14 cellular contexts compared by ENCODE assay signal in genomic region chr12:45893240-45893639, GRCh38.
A peak's percentile ranks its signal among the peaks of the same experiment; 100 is the strongest.
DNase-seq lines count a peak whose midpoint lies in the region; ATAC-seq, FAIRE-seq and TF ChIP-seq lines count a peak whose summit lies in the region.
"Had no signal": no experiment of that assay in that cellular context is flagged by ENCODE, and none has a peak within 500 bp of the region (broad histone marks: within the 10 kb centered on the region; RNA-seq: fewer than 3 reads in every experiment).

No MANE protein-coding gene starts in this region.

- H3K27me3 Mint-ChIP-seq in WTC11 (ENCODE audit: low read depth) (no peaks in the 10 kb centered on the region), immature natural killer cell (ENCODE audit: low read depth in 3 of 3) (peaks cover 0 to 5% (median 0%) of the 10 kb centered on the region in 3 donors)
- H3K27me3 Mint-ChIP-seq: central memory CD8-positive, alpha-beta T cell; naive thymus-derived CD4-positive, alpha-beta T cell had no signal

- peak; percentile 28 for TF ChIP-seq CTCF in AG04450 (IDR thresholded peaks at IDR 0.05; ENCODE audit: low read depth, low read length)
- no peak; the same call in 1 of the 2 replicates for TF ChIP-seq CTCF in WTC11 (IDR thresholded peaks at IDR 0.05)

- no peaks in the 10 kb centered on the region for H3K27me3 ChIP-seq in AG04450 (ENCODE audit: control insufficient read depth, insufficient read depth, low read length)

- H3K9me3 ChIP-seq in AG04450 (ENCODE audit: control insufficient read depth, insufficient read depth, low read length) = no peaks in the 10 kb centered on the region

- ATAC-seq in WTC11 = peak; percentile 97
- no peak for ATAC-seq in GM18517 (IDR thresholded peaks at IDR 0.05; ENCODE audit: unreplicated experiment)
- ATAC-seq: naive thymus-derived CD4-positive, alpha-beta T cell had no signal

- H3K9me3 Mint-ChIP-seq in WTC11 (peaks cover 4% of the 10 kb centered on the region), immature natural killer cell (no peaks in the 10 kb centered on the region)
- H3K9me3 Mint-ChIP-seq: central memory CD8-positive, alpha-beta T cell had no signal

- H3K27ac Mint-ChIP-seq in WTC11 (peak overlapping the region; percentile 82; the same call in 1 of the 2 replicates), immature natural killer cell (peak overlapping the region in 3 of 6 donors; percentile 20 to 69 (median 20))

- H3K4me3 Mint-ChIP-seq in WTC11 (no peak overlapping the region), immature natural killer cell (no peak overlapping the region)
- H3K4me3 Mint-ChIP-seq: central memory CD8-positive, alpha-beta T cell had no signal

- H3K4me3 ChIP-seq in AG04450 (ENCODE audit: low read depth, low read length) = no peak overlapping the region

- POLR2A ChIA-PET in AG04450 (lab: Yijun Ruan, JAX) (no interaction called here), WTC11 (lab: Charles Lee) (interaction anchor here (0.7 kb wide), 1 partner anchor 19 kb away, joined by 3 read pairs; no protein-coding TSS in a partner anchor)

- CTCF ChIA-PET in AG04450 (lab: Charles Lee) = interaction anchor here (1.1 kb wide), 1 partner anchor 12 kb away, joined by 5 read pairs; no protein-coding TSS in a partner anchor
- CTCF ChIA-PET in WTC11 (lab: Charles Lee) = interaction anchor here (0.6 to 1.5 kb wide), 9 partner anchors 9 to 349 kb away, joined by 3 to 6 read pairs (median 3); no protein-coding TSS in a partner anchor

- TF ChIP-seq POLR2A in H54 (IDR thresholded peaks at IDR 0.05; ENCODE audit: low read depth, low read length) = no peak

- no peak overlapping the region for H3K27ac ChIP-seq in AG04450 (ENCODE audit: low read depth, low read length)

- H3K4me1 Mint-ChIP-seq in WTC11 (peaks cover 10% of the 10 kb centered on the region), immature natural killer cell (peaks cover 38 to 39% of the 10 kb centered on the region in 2 donors)
- H3K4me1 Mint-ChIP-seq: central memory CD8-positive, alpha-beta T cell had no signal

- H3K36me3 Mint-ChIP-seq in WTC11 = peaks cover 46% of the 10 kb centered on the region
- peaks cover 17 to 36% (median 18%) of the 10 kb centered on the region in 3 donors for H3K36me3 Mint-ChIP-seq in immature natural killer cell

- peak; percentile 41 for FAIRE-seq in H54 (lab: Jason Lieb, UNC)

- no peak for DNase-seq in AG04450 (ENCODE audit: low read depth, low spot score)
- DNase-seq in H54 (ENCODE audit: insufficient read length, low spot score) = no peak
- DNase-seq in WTC11 (ENCODE audit: low spot score) = no peak
- DNase-seq in iPS DF 19.7 (ENCODE audit: low read depth, low spot score) = peak; percentile 42
- no peak for DNase-seq in immature natural killer cell
- no peak for DNase-seq in A172 (ENCODE audit: low spot score)
- DNase-seq in NCI-H146 treated with DMSO at 0.1 percent for 48 hours (lab: John Stamatoyannopoulos, UW; ENCODE audit: unreplicated experiment) = no peak
- DNase-seq: activated CD8-positive, alpha-beta memory T cell treated with anti-CD3 and anti-CD28 coated beads, Interleukin-2, amount 50 U/mL, for 48 hours; DMS 273 treated with DMSO at 0.1 percent for 48 hours; naive thymus-derived CD4-positive, alpha-beta T cell; NCI-H446 treated with DMSO at 0.1 percent for 48 hours; stimulated activated CD4-positive, alpha-beta T cell treated with anti-CD3 and anti-CD28 coated beads, Interleukin-2, amount 100 ng/mL, for 24 hours had no signal

TF ChIP-seq in WTC11, 78 proteins besides CTCF, POLR2A, EP300 and RAD21:
- no peak for TF ChIP-seq MXD4 (CRISPR knock-in tag; IDR thresholded peaks at IDR 0.05; ENCODE audit: borderline replicate concordance)
- TF ChIP-seq ZBTB21 (CRISPR knock-in tag; IDR thresholded peaks at IDR 0.05; ENCODE audit: borderline replicate concordance) = no peak
- no peak for TF ChIP-seq SMAD3 (CRISPR knock-in tag; IDR thresholded peaks at IDR 0.05; ENCODE audit: borderline replicate concordance)
- TF ChIP-seq NFE2L1 (CRISPR knock-in tag; IDR thresholded peaks at IDR 0.05) = no peak
- TF ChIP-seq OVOL2 (CRISPR knock-in tag; IDR thresholded peaks at IDR 0.05; ENCODE audit: borderline replicate concordance) = no peak
- TF ChIP-seq ZNF317 (CRISPR knock-in tag; IDR thresholded peaks at IDR 0.05; ENCODE audit: borderline replicate concordance, low read depth) = no peak
- TF ChIP-seq MAX (CRISPR knock-in tag; IDR thresholded peaks at IDR 0.05) = no peak
- TF ChIP-seq FOXJ3 (CRISPR knock-in tag; IDR thresholded peaks at IDR 0.05; ENCODE audit: borderline replicate concordance) = no peak
- no peak for TF ChIP-seq ZNF671 (CRISPR knock-in tag; IDR thresholded peaks at IDR 0.05)
- no peak for TF ChIP-seq RORB (CRISPR knock-in tag; IDR thresholded peaks at IDR 0.05)
- TF ChIP-seq SP1 (CRISPR knock-in tag; conservative IDR thresholded peaks at IDR 0.05) = no peak
- no peak for TF ChIP-seq ZNF512 (CRISPR knock-in tag; IDR thresholded peaks at IDR 0.05; ENCODE audit: borderline replicate concordance)
- no peak for TF ChIP-seq CDX4 (CRISPR knock-in tag; IDR thresholded peaks at IDR 0.05; ENCODE audit: borderline replicate concordance)
- TF ChIP-seq TEAD1 (CRISPR knock-in tag; IDR thresholded peaks at IDR 0.05) = no peak
- no peak for TF ChIP-seq ERG (CRISPR knock-in tag; IDR thresholded peaks at IDR 0.05)
- no peak for TF ChIP-seq PRRX2 (CRISPR knock-in tag; IDR thresholded peaks at IDR 0.05)
- no peak for TF ChIP-seq CREM (CRISPR knock-in tag; IDR thresholded peaks at IDR 0.05)
- no peak for TF ChIP-seq NR2C2 (CRISPR knock-in tag; IDR thresholded peaks at IDR 0.05)
- no peak for TF ChIP-seq TEAD4 (CRISPR knock-in tag; IDR thresholded peaks at IDR 0.05)
